ENCODE assay signal across 1 cellular context in the genomic region with DNA sequence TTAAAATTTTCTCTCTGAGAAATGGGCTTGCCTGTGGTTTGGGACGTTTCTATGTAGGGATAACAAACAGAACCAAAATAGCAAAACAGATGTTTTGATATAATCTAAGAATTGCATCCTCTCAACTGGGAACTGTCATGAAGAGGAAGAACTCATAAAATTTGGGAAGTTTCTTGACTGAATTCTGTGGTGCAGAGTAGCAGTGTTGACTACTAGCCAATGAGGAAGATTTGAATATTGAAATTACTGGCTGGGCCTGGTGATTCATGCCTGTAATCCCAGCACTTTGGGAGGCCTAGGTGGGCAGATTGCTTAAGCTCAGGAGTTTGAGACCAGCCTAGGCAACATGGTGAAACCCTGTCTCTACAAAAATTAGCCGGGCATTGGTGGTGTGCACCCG.
TF ChIP-seq lines count a peak whose summit lies in the region.

No MANE protein-coding gene starts in this region.

TF ChIP-seq in GM23338, 12 proteins besides CTCF, POLR2A, EP300 and RAD21 (continued from another document):
- TF ChIP-seq, protein P1, sequence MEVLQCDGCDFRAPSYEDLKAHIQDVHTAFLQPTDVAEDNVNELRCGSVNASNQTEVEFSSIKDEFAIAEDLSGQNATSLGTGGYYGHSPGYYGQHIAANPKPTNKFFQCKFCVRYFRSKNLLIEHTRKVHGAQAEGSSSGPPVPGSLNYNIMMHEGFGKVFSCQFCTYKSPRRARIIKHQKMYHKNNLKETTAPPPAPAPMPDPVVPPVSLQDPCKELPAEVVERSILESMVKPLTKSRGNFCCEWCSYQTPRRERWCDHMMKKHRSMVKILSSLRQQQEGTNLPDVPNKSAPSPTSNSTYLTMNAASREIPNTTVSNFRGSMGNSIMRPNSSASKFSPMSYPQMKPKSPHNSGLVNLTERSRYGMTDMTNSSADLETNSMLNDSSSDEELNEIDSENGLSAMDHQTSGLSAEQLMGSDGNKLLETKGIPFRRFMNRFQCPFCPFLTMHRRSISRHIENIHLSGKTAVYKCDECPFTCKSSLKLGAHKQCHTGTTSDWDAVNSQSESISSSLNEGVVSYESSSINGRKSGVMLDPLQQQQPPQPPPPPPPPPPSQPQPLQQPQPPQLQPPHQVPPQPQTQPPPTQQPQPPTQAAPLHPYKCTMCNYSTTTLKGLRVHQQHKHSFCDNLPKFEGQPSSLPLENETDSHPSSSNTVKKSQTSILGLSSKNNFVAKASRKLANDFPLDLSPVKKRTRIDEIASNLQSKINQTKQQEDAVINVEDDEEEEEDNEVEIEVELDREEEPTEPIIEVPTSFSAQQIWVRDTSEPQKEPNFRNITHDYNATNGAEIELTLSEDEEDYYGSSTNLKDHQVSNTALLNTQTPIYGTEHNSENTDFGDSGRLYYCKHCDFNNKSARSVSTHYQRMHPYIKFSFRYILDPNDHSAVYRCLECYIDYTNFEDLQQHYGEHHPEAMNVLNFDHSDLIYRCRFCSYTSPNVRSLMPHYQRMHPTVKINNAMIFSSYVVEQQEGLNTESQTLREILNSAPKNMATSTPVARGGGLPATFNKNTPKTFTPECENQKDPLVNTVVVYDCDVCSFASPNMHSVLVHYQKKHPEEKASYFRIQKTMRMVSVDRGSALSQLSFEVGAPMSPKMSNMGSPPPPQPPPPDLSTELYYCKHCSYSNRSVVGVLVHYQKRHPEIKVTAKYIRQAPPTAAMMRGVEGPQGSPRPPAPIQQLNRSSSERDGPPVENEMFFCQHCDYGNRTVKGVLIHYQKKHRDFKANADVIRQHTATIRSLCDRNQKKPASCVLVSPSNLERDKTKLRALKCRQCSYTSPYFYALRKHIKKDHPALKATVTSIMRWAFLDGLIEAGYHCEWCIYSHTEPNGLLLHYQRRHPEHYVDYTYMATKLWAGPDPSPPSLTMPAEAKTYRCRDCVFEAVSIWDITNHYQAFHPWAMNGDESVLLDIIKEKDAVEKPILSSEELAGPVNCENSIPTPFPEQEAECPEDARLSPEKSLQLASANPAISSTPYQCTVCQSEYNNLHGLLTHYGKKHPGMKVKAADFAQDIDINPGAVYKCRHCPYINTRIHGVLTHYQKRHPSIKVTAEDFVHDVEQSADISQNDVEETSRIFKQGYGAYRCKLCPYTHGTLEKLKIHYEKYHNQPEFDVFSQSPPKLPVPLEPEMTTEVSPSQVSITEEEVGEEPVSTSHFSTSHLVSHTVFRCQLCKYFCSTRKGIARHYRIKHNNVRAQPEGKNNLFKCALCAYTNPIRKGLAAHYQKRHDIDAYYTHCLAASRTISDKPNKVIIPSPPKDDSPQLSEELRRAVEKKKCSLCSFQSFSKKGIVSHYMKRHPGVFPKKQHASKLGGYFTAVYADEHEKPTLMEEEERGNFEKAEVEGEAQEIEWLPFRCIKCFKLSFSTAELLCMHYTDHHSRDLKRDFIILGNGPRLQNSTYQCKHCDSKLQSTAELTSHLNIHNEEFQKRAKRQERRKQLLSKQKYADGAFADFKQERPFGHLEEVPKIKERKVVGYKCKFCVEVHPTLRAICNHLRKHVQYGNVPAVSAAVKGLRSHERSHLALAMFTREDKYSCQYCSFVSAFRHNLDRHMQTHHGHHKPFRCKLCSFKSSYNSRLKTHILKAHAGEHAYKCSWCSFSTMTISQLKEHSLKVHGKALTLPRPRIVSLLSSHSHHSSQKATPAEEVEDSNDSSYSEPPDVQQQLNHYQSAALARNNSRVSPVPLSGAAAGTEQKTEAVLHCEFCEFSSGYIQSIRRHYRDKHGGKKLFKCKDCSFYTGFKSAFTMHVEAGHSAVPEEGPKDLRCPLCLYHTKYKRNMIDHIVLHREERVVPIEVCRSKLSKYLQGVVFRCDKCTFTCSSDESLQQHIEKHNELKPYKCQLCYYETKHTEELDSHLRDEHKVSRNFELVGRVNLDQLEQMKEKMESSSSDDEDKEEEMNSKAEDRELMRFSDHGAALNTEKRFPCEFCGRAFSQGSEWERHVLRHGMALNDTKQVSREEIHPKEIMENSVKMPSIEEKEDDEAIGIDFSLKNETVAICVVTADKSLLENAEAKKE (CRISPR knock-in tag; IDR thresholded peaks at IDR 0.05) = no peak
- TF ChIP-seq POLR2AphosphoS5 (IDR thresholded peaks at IDR 0.05; ENCODE audit: low read depth) = no peak
